ENCODE assay signal across 8 cellular contexts in genomic region chr4:51842554-51843308, GRCh38. TPM values are rescaled to one million over a fixed set of nuclear protein-coding genes. Genes with fewer than 3 reads are reported as not detected.
A peak's percentile ranks its signal among the peaks of the same experiment; 100 is the strongest.
DNase-seq lines count a peak whose midpoint lies in the region; TF ChIP-seq lines count a peak whose summit lies in the region.

TSS of gene DCUN1D4 (plus strand) at chr4:51843153. CDS start at chr4:51843243, 90 bp downstream.

- TF ChIP-seq CTCF in GM06990 (IDR thresholded peaks at IDR 0.05; ENCODE audit: insufficient read depth, low read length, poor library complexity, severe bottlenecking) (peak; percentile 43), HFF-Myc (IDR thresholded peaks at IDR 0.05; ENCODE audit: low read depth, low read length, missing control alignments) (peak; percentile 27)

- peak within 1 kb of the TSS; percentile 92 for H3K27ac ChIP-seq in subcutaneous abdominal adipose tissue (ENCODE audit: low read depth, low read length)

- peaks cover 3% of the 10 kb centered on the region for H3K36me3 Mint-ChIP-seq in activated naive CD4-positive, alpha-beta T cell treated with anti-CD3 and anti-CD28 coated beads for 36 hours (ENCODE audit: low read depth)

- no peaks in the 10 kb centered on the region for H3K27me3 Mint-ChIP-seq in activated naive CD4-positive, alpha-beta T cell treated with anti-CD3 and anti-CD28 coated beads for 36 hours (ENCODE audit: low read depth)

- H3K4me1 ChIP-seq in neuron (ENCODE audit: insufficient read depth, low read length) (peaks cover 11% of the 10 kb centered on the region), subcutaneous abdominal adipose tissue (ENCODE audit: control insufficient read depth in 5 of 5, insufficient read depth in 5 of 5, low read length in 5 of 5) (peaks cover 3 to 24% (median 19%) of the 10 kb centered on the region in 5 donors)

- H3K9me3 Mint-ChIP-seq in activated naive CD4-positive, alpha-beta T cell treated with anti-CD3 and anti-CD28 coated beads for 36 hours, result no peaks in the 10 kb centered on the region

- intact Hi-C loops in activated naive CD4-positive, alpha-beta T cell treated with anti-CD3 and anti-CD28 coated beads for 36 hours (cut with micrococcal nuclease), result loop anchor here (1.0 kb wide), 2 partner anchors 196 to 870 kb away; partner anchors contain the start of gene SGCB

- peaks cover 15% of the 10 kb centered on the region for H3K4me1 Mint-ChIP-seq in activated naive CD4-positive, alpha-beta T cell treated with anti-CD3 and anti-CD28 coated beads for 36 hours (ENCODE audit: low read depth)

- DNase-seq in GM06990 (ENCODE audit: extremely low read depth, insufficient read length) (peak; percentile 99), HFF-Myc (ENCODE audit: extremely low read depth, low read depth) (peak; percentile 95), NAMALWA (ENCODE audit: low spot score) (peak; percentile 99), SK-N-DZ (ENCODE audit: low spot score) (peak; percentile 99), foreskin melanocyte (peak; percentile 99)
- peak; percentile 99 for DNase-seq in activated naive CD4-positive, alpha-beta T cell treated with anti-CD3 and anti-CD28 coated beads for 36 hours

- H2AFZ ChIP-seq in neuron (ENCODE audit: low read depth, low read length), result peak within 1 kb of the TSS; percentile 94

- H3K9ac ChIP-seq in subcutaneous abdominal adipose tissue (ENCODE audit: low read length in 5 of 5), result peak within 1 kb of the TSS; percentile 73 to 86 (median 82)

- CTCF ChIA-PET in activated naive CD4-positive, alpha-beta T cell treated with anti-CD3 and anti-CD28 coated beads for 36 hours (lab: Charles Lee), result interaction anchor here (0.6 to 0.7 kb wide), 2 partner anchors 11 to 392 kb away, joined by 3 read pairs; no protein-coding TSS in a partner anchor

- H3K36me3 ChIP-seq in GM06990 (ENCODE audit: control insufficient read depth, insufficient read depth, low read length) (no peaks in the 10 kb centered on the region), neuron (ENCODE audit: insufficient read depth, low read length) (no peaks in the 10 kb centered on the region), subcutaneous abdominal adipose tissue (ENCODE audit: control insufficient read depth in 5 of 5, insufficient read depth in 5 of 5, low read length in 5 of 5) (peaks cover 0 to 5% (median 0%) of the 10 kb centered on the region in 5 donors)

- H3K27me3 ChIP-seq in GM06990 (replicated peaks; ENCODE audit: control insufficient read depth, insufficient read depth, low read length) (no peaks in the 10 kb centered on the region), neuron (ENCODE audit: insufficient read depth, low read length) (no peaks in the 10 kb centered on the region), subcutaneous abdominal adipose tissue (ENCODE audit: control insufficient read depth in 5 of 5, insufficient read depth in 4 of 5, low read length in 5 of 5) (no peaks in the 10 kb centered on the region)

- H3K4me3 Mint-ChIP-seq in activated naive CD4-positive, alpha-beta T cell treated with anti-CD3 and anti-CD28 coated beads for 36 hours, result peak within 1 kb of the TSS; percentile 91

- H3K27ac Mint-ChIP-seq in activated naive CD4-positive, alpha-beta T cell treated with anti-CD3 and anti-CD28 coated beads for 36 hours, result peak within 1 kb of the TSS; percentile 87

- no peaks in the 10 kb centered on the region for H3K9me3 ChIP-seq in neuron (ENCODE audit: low read length)
- no peaks in the 10 kb centered on the region for H3K9me3 ChIP-seq in subcutaneous abdominal adipose tissue (ENCODE audit: control insufficient read depth in 5 of 5, low read length in 5 of 5)

- H3K4me3 ChIP-seq in GM06990 (replicated peaks; ENCODE audit: low read depth, low read length) (peak within 1 kb of the TSS; percentile 91), HFF-Myc (replicated peaks; ENCODE audit: low read depth, low read length) (peak within 1 kb of the TSS; percentile 66), neuron (ENCODE audit: low read length) (peak within 1 kb of the TSS; percentile 78), subcutaneous abdominal adipose tissue (ENCODE audit: low read depth in 1 of 5, low read length in 5 of 5) (peak within 1 kb of the TSS; percentile 87 to 97 (median 91))

RNA-seq across cellular contexts. Expression of gene DCUN1D4, which starts in this region (rescaled TPM):
- 34.3 and 34.7 TPM in 2 replicates for polyA plus RNA-seq in SK-N-DZ (2014; cell fraction: cytosol; rRNA removed)
- 93.5 and 120 TPM in 2 replicates for polyA plus RNA-seq in SK-N-DZ (2014; cell fraction: nucleus; rRNA removed)
- 10 to 100 TPM; 27.7 to 28.2 TPM for total RNA-seq in activated naive CD4-positive, alpha-beta T cell treated with anti-CD3 and anti-CD28 coated beads for 36 hours

Comparison
In these comparisons a context has a peak if more than half of its experiments do, and no peak if none do; other contexts are left out.
1. Peak in every context shown above with its lines: DNase-seq, H3K4me3 ChIP-seq and H3K27ac ChIP-seq.